1 cellular context compared by ENCODE assay signal in the genomic region with DNA sequence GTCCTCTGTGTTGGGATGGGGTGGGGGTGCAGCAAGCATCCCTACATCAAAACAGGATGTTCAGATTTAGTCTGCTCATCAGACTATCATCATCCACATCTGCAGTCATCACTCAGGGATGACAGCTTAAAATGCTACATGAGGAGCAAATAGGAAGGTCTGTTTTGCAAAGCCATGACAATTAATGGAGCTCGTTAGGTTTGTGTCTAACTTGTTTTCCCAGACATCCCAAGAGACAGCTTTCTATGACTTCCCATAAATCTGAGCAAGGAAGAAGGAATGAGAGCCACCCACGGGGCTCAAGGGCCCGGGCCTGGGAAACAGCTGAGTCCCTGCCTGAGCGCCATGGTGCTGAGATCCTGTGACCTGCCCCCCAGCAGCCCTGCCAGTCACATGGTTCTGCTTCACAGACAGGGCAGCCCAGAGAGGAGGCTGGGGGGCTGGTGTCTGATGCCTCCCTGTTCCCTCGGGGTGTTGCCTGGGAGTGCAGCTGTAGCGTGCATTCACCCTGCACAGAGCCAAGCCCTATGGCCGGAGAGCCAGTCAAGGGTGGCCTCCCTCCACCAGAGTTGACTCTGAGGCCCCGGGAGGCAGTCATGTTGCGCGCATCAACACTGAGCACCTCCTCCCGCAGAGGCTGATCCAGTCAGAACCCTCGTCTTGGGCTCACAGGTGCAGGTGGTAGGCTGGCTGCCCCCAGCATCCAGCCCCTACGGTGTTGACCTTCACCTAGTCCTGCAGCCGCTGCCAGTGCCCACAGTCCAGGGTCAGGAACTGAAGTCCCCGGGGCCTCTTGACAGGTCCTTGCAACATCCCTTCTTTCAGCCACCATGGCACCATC.
TF ChIP-seq lines count a peak whose summit lies in the region.

No MANE protein-coding gene starts in this region.

TF ChIP-seq in H1, 55 proteins besides CTCF, POLR2A, EP300 and RAD21:
- TF ChIP-seq TAF7 (optimal IDR thresholded peaks at IDR 0.05; ENCODE audit: borderline replicate concordance, low read depth, low read length), result no peak
- no peak for TF ChIP-seq KDM5A (IDR thresholded peaks at IDR 0.05; ENCODE audit: low read length)
- TF ChIP-seq CEBPB (IDR thresholded peaks at IDR 0.05; ENCODE audit: low read depth, low read length), result no peak
- TF ChIP-seq EZH2 (IDR thresholded peaks at IDR 0.05; ENCODE audit: low read depth, low read length, severe bottlenecking), result no peak
- TF ChIP-seq, protein P1, sequence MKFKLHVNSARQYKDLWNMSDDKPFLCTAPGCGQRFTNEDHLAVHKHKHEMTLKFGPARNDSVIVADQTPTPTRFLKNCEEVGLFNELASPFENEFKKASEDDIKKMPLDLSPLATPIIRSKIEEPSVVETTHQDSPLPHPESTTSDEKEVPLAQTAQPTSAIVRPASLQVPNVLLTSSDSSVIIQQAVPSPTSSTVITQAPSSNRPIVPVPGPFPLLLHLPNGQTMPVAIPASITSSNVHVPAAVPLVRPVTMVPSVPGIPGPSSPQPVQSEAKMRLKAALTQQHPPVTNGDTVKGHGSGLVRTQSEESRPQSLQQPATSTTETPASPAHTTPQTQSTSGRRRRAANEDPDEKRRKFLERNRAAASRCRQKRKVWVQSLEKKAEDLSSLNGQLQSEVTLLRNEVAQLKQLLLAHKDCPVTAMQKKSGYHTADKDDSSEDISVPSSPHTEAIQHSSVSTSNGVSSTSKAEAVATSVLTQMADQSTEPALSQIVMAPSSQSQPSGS (IDR thresholded peaks at IDR 0.05; ENCODE audit: low read length), result no peak
- no peak for TF ChIP-seq KDM4A (IDR thresholded peaks at IDR 0.05; ENCODE audit: low read depth, low read length, severe bottlenecking)
- TF ChIP-seq JUND (IDR thresholded peaks at IDR 0.05; ENCODE audit: low read length), result no peak
- TF ChIP-seq CHD2 (IDR thresholded peaks at IDR 0.05; ENCODE audit: low read length), result no peak
